ENCODE assay signal across 23 cellular contexts in genomic region chr7:105841866-105842265, GRCh38. TPM values are rescaled to one million over a fixed set of nuclear protein-coding genes. Genes with fewer than 3 reads are reported as not detected.
DNase-seq lines count a peak whose midpoint lies in the region; ATAC-seq, FAIRE-seq and TF ChIP-seq lines count a peak whose summit lies in the region.
"Had no signal": no experiment of that assay in that cellular context is flagged by ENCODE, and none has a peak within 500 bp of the region (broad histone marks: within the 10 kb centered on the region; RNA-seq: fewer than 3 reads in every experiment).

No MANE protein-coding gene starts in this region.

- peaks cover 5% of the 10 kb centered on the region for H3K9me3 Mint-ChIP-seq in activated T-cell treated with anti-CD3 and anti-CD28 coated beads, Interleukin-2, amount 50 U/mL, for 4 hours
- H3K9me3 Mint-ChIP-seq: H9 had no signal

- H3K4me1 Mint-ChIP-seq in activated T-cell treated with anti-CD3 and anti-CD28 coated beads, Interleukin-2, amount 50 U/mL, for 4 hours (ENCODE audit: low read depth): peaks cover 16% of the 10 kb centered on the region

- TF ChIP-seq CTCF in RWPE1 (conservative IDR thresholded peaks at IDR 0.05; ENCODE audit: low read depth) (no peak), bronchial epithelial cell (IDR thresholded peaks at IDR 0.05; ENCODE audit: insufficient read depth, low read length, severe bottlenecking) (no peak), foreskin keratinocyte (conservative IDR thresholded peaks at IDR 0.05) (no peak)

- peak; percentile 47 for FAIRE-seq in bronchial epithelial cell (lab: Jason Lieb, UNC)
- FAIRE-seq: A204.1, GM12878, H1, HTR-8/SVneo had no signal

- DNase-seq in RWPE1 (ENCODE audit: low spot score) (peak; percentile 65), bronchial epithelial cell (ENCODE audit: low read depth) (peak; percentile 88), foreskin keratinocyte (peak; percentile 79 to 90), mesenteric fat pad (ENCODE audit: low spot score) (no peak)
- no peak for DNase-seq in activated CD4-positive, alpha-beta T cell treated with anti-CD3 and anti-CD28 coated beads, Interleukin-2, amount 50 U/mL, for 48 hours
- no peak for DNase-seq in activated T-cell treated with anti-CD3 and anti-CD28 coated beads, Interleukin-2, amount 50 U/mL, for 4 hours
- DNase-seq: ACHN; BE2C; C1 segment of cervical spinal cord; CD4-positive, CD25-positive, alpha-beta regulatory T cell; CD8-positive, alpha-beta memory T cell; COR-L47; DMS 273 treated with DMSO at 0.1 percent for 48 hours; DND-41; EL; H9 had no signal

- CTCF ChIA-PET in RWPE1 (lab: Yijun Ruan, JAX): no interaction called here

- H3K36me3 ChIP-seq in bronchial epithelial cell (ENCODE audit: control insufficient read depth, insufficient read depth, low read length) (peaks cover 1% of the 10 kb centered on the region), thymus (ENCODE audit: control insufficient read depth, insufficient read depth) (no peaks in the 10 kb centered on the region)
- H3K36me3 ChIP-seq: BE2C had no signal

- H3K36me3 Mint-ChIP-seq in activated T-cell treated with anti-CD3 and anti-CD28 coated beads, Interleukin-2, amount 50 U/mL, for 4 hours (ENCODE audit: insufficient read depth): peaks cover 2% of the 10 kb centered on the region

- H3K27me3 ChIP-seq in bronchial epithelial cell (ENCODE audit: control insufficient read depth, insufficient read depth, low read length) (no peaks in the 10 kb centered on the region), foreskin keratinocyte (no peaks in the 10 kb centered on the region), thymus (ENCODE audit: control insufficient read depth, insufficient read depth) (no peaks in the 10 kb centered on the region)
- H3K27me3 ChIP-seq: BE2C had no signal

- H3K27me3 Mint-ChIP-seq in activated T-cell treated with anti-CD3 and anti-CD28 coated beads, Interleukin-2, amount 50 U/mL, for 4 hours (ENCODE audit: low read depth): no peaks in the 10 kb centered on the region
- H3K27me3 Mint-ChIP-seq: CD4-positive, CD25-positive, alpha-beta regulatory T cell; CD8-positive, alpha-beta memory T cell had no signal

- 94% methylated on average over 3 of the region's 3 CpGs for WGBS in thymus

- ATAC-seq in foreskin keratinocyte: peak; percentile 83
- no peak for ATAC-seq in activated T-cell treated with anti-CD3 and anti-CD28 coated beads, Interleukin-2, amount 50 U/mL, for 4 hours
- ATAC-seq: GM12878 had no signal

- H3K4me3 ChIP-seq in bronchial epithelial cell (ENCODE audit: low read depth, low read length): no peak overlapping the region
- no peak overlapping the region for H3K4me3 ChIP-seq in thymus (ENCODE audit: low read length)
- H3K4me3 ChIP-seq: GM12878 had no signal

- H3K4me3 Mint-ChIP-seq in activated T-cell treated with anti-CD3 and anti-CD28 coated beads, Interleukin-2, amount 50 U/mL, for 4 hours: no peak overlapping the region
- H3K4me3 Mint-ChIP-seq: CD4-positive, CD25-positive, alpha-beta regulatory T cell; CD8-positive, alpha-beta memory T cell; H9; IgD-negative memory B cell had no signal

- H3K9me3 ChIP-seq in thymus (ENCODE audit: control insufficient read depth): no peaks in the 10 kb centered on the region
- H3K9me3 ChIP-seq: BE2C had no signal

- H3K27ac ChIP-seq in RWPE1: peak overlapping the region; percentile 49; the same call in 1 of the 2 replicates
- peak overlapping the region; percentile 87 for H3K27ac ChIP-seq in foreskin keratinocyte
- H3K27ac ChIP-seq in thymus (ENCODE audit: low read depth): peak overlapping the region; percentile 33
- H3K27ac ChIP-seq: HL-60 had no signal

- POLR2A ChIA-PET in RWPE1 (lab: Yijun Ruan, JAX; ENCODE audit: low non-redundant PET): no interaction called here

- H3K4me1 ChIP-seq in foreskin keratinocyte (peaks cover 32% of the 10 kb centered on the region), thymus (ENCODE audit: control insufficient read depth, insufficient read depth, low read length) (no peaks in the 10 kb centered on the region)

RNA-seq across cellular contexts. Expression of gene ATXN7L1, which starts 34.5 kb away (rescaled TPM):
- total RNA-seq in bronchial epithelial cell (2.4 and 4.2 TPM in 2 replicates), foreskin keratinocyte (5.5 and 6.7 TPM in 2 replicates), mesenteric fat pad (23.8 TPM)
- polyA plus RNA-seq in foreskin keratinocyte (2.8 and 4.1 TPM in 2 replicates), thymus (7.8 TPM)
- total RNA-seq in activated T-cell treated with anti-CD3 and anti-CD28 coated beads, Interleukin-2, amount 50 U/mL, for 4 hours: 1 to 10 TPM; 2.5 to 5.5 (median 5.4) TPM

Comparison
In these comparisons a context has a peak if more than half of its experiments do, and no peak if none do; other contexts are left out.
1. DNase-seq: peak in RWPE1 (single experiment), bronchial epithelial cell (single experiment) and foreskin keratinocyte (2 of 2); none in mesenteric fat pad (single experiment), activated CD4-positive, alpha-beta T cell treated with anti-CD3 and anti-CD28 coated beads, Interleukin-2, amount 50 U/mL, for 48 hours (0 of 2) and activated T-cell treated with anti-CD3 and anti-CD28 coated beads, Interleukin-2, amount 50 U/mL, for 4 hours (single experiment).
2. H3K27ac ChIP-seq: peak in every context shown above with its lines; median percentile 87 in foreskin keratinocyte; 49 in RWPE1; 33 in thymus.